In the genomic region with DNA sequence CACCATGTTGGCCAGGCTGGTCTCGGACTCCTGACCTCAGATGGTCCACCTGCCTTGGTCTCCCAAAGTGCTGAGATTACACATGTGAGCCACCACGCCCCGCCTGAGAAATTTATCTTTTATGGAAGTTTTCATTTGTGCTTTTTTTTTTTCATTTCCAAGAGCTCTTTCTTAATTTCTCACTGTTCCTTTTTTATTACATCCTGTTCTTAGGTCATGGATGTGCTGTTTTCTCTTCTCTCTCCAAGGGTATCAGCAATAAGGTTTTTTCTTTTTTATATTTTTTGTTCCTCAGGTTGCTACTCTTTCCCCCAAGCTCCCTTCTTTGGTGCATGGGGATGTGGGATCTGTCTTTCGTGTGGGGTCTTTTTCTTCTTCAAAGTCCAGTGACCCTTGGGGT, we compare ENCODE assay signal across 3 cellular contexts.
"Had no signal": no experiment of that assay in that cellular context is flagged by ENCODE, and none has a peak within 500 bp of the region (broad histone marks: within the 10 kb centered on the region; RNA-seq: fewer than 3 reads in every experiment).

No MANE protein-coding gene starts in this region.

- DNase-seq: GDM1, GF-D8 had no signal

- ATAC-seq: GM12878 had no signal

- H3K4me3 ChIP-seq: GM12878 had no signal
